In genomic region chr22:36300396-36301212, GRCh38 we compare ENCODE assay signal across 10 cellular contexts. TPM values are rescaled to one million over a fixed set of nuclear protein-coding genes. Genes with fewer than 3 reads are reported as not detected.
DNase-seq lines count a peak whose midpoint lies in the region; ATAC-seq and TF ChIP-seq lines count a peak whose summit lies in the region.
"Had no signal": no experiment of that assay in that cellular context is flagged by ENCODE, and none has a peak within 500 bp of the region (broad histone marks: within the 10 kb centered on the region; RNA-seq: fewer than 3 reads in every experiment).

No MANE protein-coding gene starts in this region.

- H3K36me3 Mint-ChIP-seq in CD4-positive, alpha-beta memory T cell: peaks cover 63 to 85% of the 10 kb centered on the region in 2 donors
- H3K36me3 Mint-ChIP-seq in HFFc6 (ENCODE audit: low read depth): peaks cover 57% of the 10 kb centered on the region
- peaks cover 100% of the 10 kb centered on the region for H3K36me3 Mint-ChIP-seq in stimulated activated effector memory CD8-positive, alpha-beta T cell treated with anti-CD3 and anti-CD28 coated beads, Interleukin-12 subunit alpha, Interleukin-12 subunit beta, amount 100 ng/mL, for 72 hours

- H2AFZ ChIP-seq in mammary epithelial cell (ENCODE audit: low read depth, low read length): no peak overlapping the region

- POLR2A ChIA-PET in CD4-positive, alpha-beta memory T cell (lab: Charles Lee; ENCODE audit: partially characterized antibody): interaction anchor here (0.7 to 9.8 kb wide), 19 partner anchors 11 to 229 kb away, joined by 3 to 59 read pairs (median 4); partner anchors contain the start of genes EIF3D, FOXRED2 and TXN2

- peaks cover 7 to 28% (median 17%) of the 10 kb centered on the region in 4 donors for H3K4me1 Mint-ChIP-seq in CD4-positive, alpha-beta memory T cell
- H3K4me1 Mint-ChIP-seq in HFFc6 (ENCODE audit: low read depth): peaks cover 42% of the 10 kb centered on the region
- peaks cover 17% of the 10 kb centered on the region for H3K4me1 Mint-ChIP-seq in stimulated activated effector memory CD8-positive, alpha-beta T cell treated with anti-CD3 and anti-CD28 coated beads, Interleukin-12 subunit alpha, Interleukin-12 subunit beta, amount 100 ng/mL, for 72 hours

- H3K27me3 ChIP-seq in CD4-positive, alpha-beta memory T cell (ENCODE audit: insufficient read depth, low read length): no peaks in the 10 kb centered on the region
- H3K27me3 ChIP-seq in mammary epithelial cell (ENCODE audit: insufficient read depth, low read length): no peaks in the 10 kb centered on the region
- no peaks in the 10 kb centered on the region for H3K27me3 ChIP-seq in BE2C
- no peaks in the 10 kb centered on the region for H3K27me3 ChIP-seq in testis

- in situ Hi-C loops in mammary epithelial cell (cut with MboI; ENCODE audit: low sequenced_read_pairs in 2 of 2): loop anchor here (5.0 to 10.0 kb wide), 2 partner anchors 167 to 174 kb away; no protein-coding TSS in a partner anchor

- peaks cover 11% of the 10 kb centered on the region for H3K4me1 ChIP-seq in CD4-positive, alpha-beta memory T cell (ENCODE audit: insufficient read depth, low read length)
- H3K4me1 ChIP-seq in mammary epithelial cell (ENCODE audit: insufficient read depth, low read length) (peaks cover 12% of the 10 kb centered on the region), BE2C (no peaks in the 10 kb centered on the region), testis (no peaks in the 10 kb centered on the region)

- intact Hi-C loops in CD4-positive, alpha-beta memory T cell (cut with micrococcal nuclease): loop anchor here (1.0 to 2.0 kb wide), 5 partner anchors 34 to 170 kb away; no protein-coding TSS in a partner anchor
- intact Hi-C loops in mammary epithelial cell (cut with micrococcal nuclease) (loop anchor here (1.0 kb wide), 2 partner anchors 31 to 170 kb away; no protein-coding TSS in a partner anchor), testis (cut with DNase I; ENCODE audit: low total_unique reads) (loop anchor here (5.0 kb wide), 1 partner anchor 172 kb away; no protein-coding TSS in a partner anchor)

- 77% methylated on average over 15 of the region's 24 CpGs for WGBS in mammary epithelial cell (ENCODE audit: low coverage, missing lambda C conversion rate)
- WGBS in testis, 2 donors: 89 to 91% methylated on average over 14 to 24 of the region's 24 CpGs

- BruUV-seq in mammary epithelial cell (replicated peaks; lab: Mats Ljungman, UMichigan): TSS peak; percentile 85

- no peaks in the 10 kb centered on the region for H3K9me3 ChIP-seq in CD4-positive, alpha-beta memory T cell (ENCODE audit: control insufficient read depth in 1 of 2, low read length in 2 of 2)
- no peaks in the 10 kb centered on the region for H3K9me3 ChIP-seq in mammary epithelial cell (replicated peaks; ENCODE audit: insufficient read depth, low read length)
- no peaks in the 10 kb centered on the region for H3K9me3 ChIP-seq in BE2C
- H3K9me3 ChIP-seq in testis: no peaks in the 10 kb centered on the region

- DNase-seq in CD4-positive, alpha-beta memory T cell: peak in 1 of 5 donors; percentile 16
- DNase-seq in HFFc6 (no peak), mammary epithelial cell (no peak), BE2C (no peak), testis (no peak), iPS-NIHi7 (ENCODE audit: extremely low spot score) (no peak)
- no peak for DNase-seq in stimulated activated effector memory CD8-positive, alpha-beta T cell treated with anti-CD3 and anti-CD28 coated beads, Interleukin-12 subunit alpha, Interleukin-12 subunit beta, amount 100 ng/mL, for 72 hours (ENCODE audit: low spot score in 2 of 2)
- DNase-seq: NCI-H524 treated with DMSO at 0.1 percent for 48 hours had no signal

- dilution Hi-C loops in mammary epithelial cell (cut with HindIII; ENCODE audit: low sequenced_read_pairs): loop anchor here (5.0 kb wide), 2 partner anchors 42 to 102 kb away; no protein-coding TSS in a partner anchor

- CTCF ChIA-PET in CD4-positive, alpha-beta memory T cell (lab: Charles Lee; ENCODE audit: partially characterized antibody): interaction anchor here (0.6 to 11.4 kb wide), 45 partner anchors 8 to 210 kb away, joined by 3 to 204 read pairs (median 8); partner anchors contain the start of genes APOL2 and TXN2
- CTCF ChIA-PET in mammary epithelial cell (lab: Charles Lee; ENCODE audit: low non-redundant PET): no interaction called here

- H3K79me2 ChIP-seq in mammary epithelial cell (ENCODE audit: insufficient read depth, low read length): peaks cover 91% of the 10 kb centered on the region

- no peak for TF ChIP-seq POLR2A in testis (IDR thresholded peaks at IDR 0.05)

- H3K27me3 Mint-ChIP-seq in CD4-positive, alpha-beta memory T cell: no peaks in the 10 kb centered on the region
- H3K27me3 Mint-ChIP-seq in HFFc6 (ENCODE audit: insufficient read depth): peaks cover 70% of the 10 kb centered on the region

- H3K27ac Mint-ChIP-seq in CD4-positive, alpha-beta memory T cell: peak overlapping the region in 6 of 7 donors; percentile 25 to 89 (median 71)
- peak overlapping the region; percentile 96 for H3K27ac Mint-ChIP-seq in HFFc6
- H3K27ac Mint-ChIP-seq in stimulated activated effector memory CD8-positive, alpha-beta T cell treated with anti-CD3 and anti-CD28 coated beads, Interleukin-12 subunit alpha, Interleukin-12 subunit beta, amount 100 ng/mL, for 72 hours: peak overlapping the region; percentile 85

- no peak overlapping the region for H3K4me3 ChIP-seq in CD4-positive, alpha-beta memory T cell (ENCODE audit: low read length in 2 of 2)
- H3K4me3 ChIP-seq in mammary epithelial cell (replicated peaks in 1 of 3; ENCODE audit: insufficient read depth in 1 of 3, low read depth in 2 of 3, low read length in 3 of 3) (no peak overlapping the region), BE2C (ENCODE audit: low read depth, low read length) (no peak overlapping the region), testis (no peak overlapping the region)

- H3K4me2 ChIP-seq in mammary epithelial cell (ENCODE audit: insufficient read depth, low read depth, low read length): no peak overlapping the region

- no peak overlapping the region for H3K4me3 Mint-ChIP-seq in CD4-positive, alpha-beta memory T cell
- peak overlapping the region; percentile 42; the same call in 1 of the 2 replicates for H3K4me3 Mint-ChIP-seq in HFFc6
- H3K4me3 Mint-ChIP-seq in stimulated activated effector memory CD8-positive, alpha-beta T cell treated with anti-CD3 and anti-CD28 coated beads, Interleukin-12 subunit alpha, Interleukin-12 subunit beta, amount 100 ng/mL, for 72 hours: no peak overlapping the region

- no peak overlapping the region for H3K9ac ChIP-seq in mammary epithelial cell (ENCODE audit: insufficient read depth, low read length)

- peaks cover 3% of the 10 kb centered on the region for H4K20me1 ChIP-seq in mammary epithelial cell (ENCODE audit: insufficient read depth, low read length)

- peaks cover 99% of the 10 kb centered on the region for H3K36me3 ChIP-seq in CD4-positive, alpha-beta memory T cell (ENCODE audit: insufficient read depth, low read length)
- H3K36me3 ChIP-seq in mammary epithelial cell (ENCODE audit: insufficient read depth, low read length) (peaks cover 68% of the 10 kb centered on the region), BE2C (peaks cover 88% of the 10 kb centered on the region), testis (ENCODE audit: low read depth, missing control alignments) (no peaks in the 10 kb centered on the region)

- TF ChIP-seq CTCF in HFFc6 (IDR thresholded peaks at IDR 0.05): no peak
- no peak for TF ChIP-seq CTCF in mammary epithelial cell (conservative IDR thresholded peaks at IDR 0.05 in 1 of 2, IDR thresholded peaks at IDR 0.05 in 1 of 2; ENCODE audit: extremely low read depth in 1 of 2, insufficient read depth in 1 of 2, low read depth in 1 of 2, low read length in 2 of 2)
- TF ChIP-seq CTCF in BE2C (IDR thresholded peaks at IDR 0.05; ENCODE audit: low read depth, low read length): no peak
- no peak for TF ChIP-seq CTCF in testis (IDR thresholded peaks at IDR 0.05)

- peak overlapping the region; percentile 8 for H3K27ac ChIP-seq in CD4-positive, alpha-beta memory T cell (ENCODE audit: low read depth, low read length)
- no peak overlapping the region for H3K27ac ChIP-seq in mammary epithelial cell (ENCODE audit: insufficient read depth, low read depth, low read length)
- no peak overlapping the region for H3K27ac ChIP-seq in testis

- ATAC-seq in stimulated activated effector memory CD8-positive, alpha-beta T cell treated with anti-CD3 and anti-CD28 coated beads, Interleukin-12 subunit alpha, Interleukin-12 subunit beta, amount 100 ng/mL, for 72 hours: no peak

- H3K9me3 Mint-ChIP-seq in CD4-positive, alpha-beta memory T cell: peaks cover 0 to 2% (median 0%) of the 10 kb centered on the region in 8 donors
- peaks cover 4% of the 10 kb centered on the region; the same call in 1 of the 2 replicates for H3K9me3 Mint-ChIP-seq in HFFc6
- no peaks in the 10 kb centered on the region for H3K9me3 Mint-ChIP-seq in stimulated activated effector memory CD8-positive, alpha-beta T cell treated with anti-CD3 and anti-CD28 coated beads, Interleukin-12 subunit alpha, Interleukin-12 subunit beta, amount 100 ng/mL, for 72 hours

RNA-seq across cellular contexts. Expression of gene APOL1, which starts 47.7 kb away (rescaled TPM):
- 10 to 100 TPM; 27.5 to 31.2 TPM for total RNA-seq in CD4-positive, alpha-beta memory T cell
- 10 to 100 TPM in 1 of 2 donors, 1 to 10 TPM in 1; 6.3 to 24.9 TPM for polyA plus RNA-seq in CD4-positive, alpha-beta memory T cell
- total RNA-seq in HFFc6 (2021; fragmentation: NEBNext Ultra II Directional; extraction: Animal tissue kit (Norgen Biotek cat#: 25700)): 1 to 10 TPM in 4 of 6 experiments, under 1 TPM in 2; 0.55 to 6.2 (median 4.9) TPM
- total RNA-seq in mammary epithelial cell (1 to 10 TPM in 1 of 2 donors, under 1 TPM in 1; 0.26 to 1.2 TPM), testis (1 to 10 TPM; 5.0 to 9.4 TPM)
- polyA plus RNA-seq in mammary epithelial cell (0.34 TPM), testis (ENCODE audit: insufficient read depth, low read depth, low replicate concordance) (24.4 TPM)
- not detected for polyA minus RNA-seq in mammary epithelial cell
- polyA plus RNA-seq in BE2C (2012; ENCODE audit: insufficient read depth, insufficient read length, low read depth): not detected
- total RNA-seq: H1, PC-3 had no signal
- polyA plus RNA-seq: H1 had no signal
